In the genomic region with DNA sequence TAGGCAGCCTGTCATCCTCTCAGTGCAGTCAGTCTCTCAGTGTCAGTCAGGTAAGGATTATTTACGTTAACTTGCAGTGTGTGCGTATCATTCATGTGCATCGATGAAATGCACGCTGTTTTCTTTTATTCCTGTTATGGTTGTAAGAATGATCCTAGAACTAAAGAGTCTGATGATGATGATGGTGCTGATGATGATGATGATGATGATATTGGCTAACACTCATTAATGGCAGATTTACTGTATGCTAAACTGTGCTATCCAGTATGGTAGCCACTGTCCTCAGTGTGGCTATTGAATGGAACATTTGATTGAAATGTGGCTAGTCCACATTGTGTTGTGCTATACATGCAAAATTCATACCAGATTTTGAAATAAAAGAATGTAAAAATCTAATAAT, we compare ENCODE assay signal across 8 cellular contexts.
"Had no signal": no experiment of that assay in that cellular context is flagged by ENCODE, and none has a peak within 500 bp of the region (broad histone marks: within the 10 kb centered on the region; RNA-seq: fewer than 3 reads in every experiment).

No MANE protein-coding gene starts in this region.

- FAIRE-seq: G401.6, GM12878, GM12891, GM12892, GM18507, GM19239 had no signal

- DNase-seq: GDM1, GF-D8 had no signal

- H3K4me3 ChIP-seq: GM12878 had no signal

- ATAC-seq: GM12878 had no signal
